In genomic region chr14:32846821-32847220, GRCh38 we compare ENCODE assay signal across 28 cellular contexts.
"Had no signal": no experiment of that assay in that cellular context is flagged by ENCODE, and none has a peak within 500 bp of the region (broad histone marks: within the 10 kb centered on the region; RNA-seq: fewer than 3 reads in every experiment).

No MANE protein-coding gene starts in this region.

- H3K4me3 ChIP-seq: adrenal gland, breast epithelium, esophagus muscularis mucosa, gastroesophageal sphincter, heart right ventricle had no signal

- FAIRE-seq: colon had no signal

- H3K4me1 ChIP-seq: adrenal gland, breast epithelium, esophagus muscularis mucosa, gastroesophageal sphincter, heart right ventricle had no signal

- H3K27me3 ChIP-seq: adrenal gland, breast epithelium, esophagus muscularis mucosa, gastroesophageal sphincter, heart right ventricle had no signal

- DNase-seq: activated CD4-positive, alpha-beta T cell treated with anti-CD3 and anti-CD28 coated beads for 1 hour; activated CD4-positive, alpha-beta T cell treated with anti-CD3 and anti-CD28 coated beads for 4 hours; activated CD4-positive, alpha-beta T cell treated with anti-CD3 and anti-CD28 coated beads, Interleukin-2, amount 10 ng/mL, durations not matched to agents 7 days and 5 days; activated CD4-positive, alpha-beta T cell treated with anti-CD3 and anti-CD28 coated beads, Interleukin-2, amount 50 U/mL, for 4 hours; activated CD4-positive, CD25-positive, alpha-beta regulatory T cell; activated CD8-positive, alpha-beta memory T cell treated with anti-CD3 and anti-CD28 coated beads for 24 hours; activated CD8-positive, alpha-beta T cell treated with anti-CD3 and anti-CD28 coated beads for 36 hours; activated effector memory CD4-positive, alpha-beta T cell treated with Interleukin-2 at 50 U/mL for 16 hours; activated gamma-delta T cell treated with Interleukin-2 at 50 U/mL for 16 hours; activated naive CD4-positive, alpha-beta T cell treated with anti-CD3 and anti-CD28 coated beads, Interleukin-2, amount 50 U/mL, for 16 hours; activated naive CD4-positive, alpha-beta T cell treated with Interleukin-2 at 50 U/mL for 16 hours; activated T-cell treated with anti-CD3 and anti-CD28 coated beads, Interleukin-2, amount 50 U/mL, for 4 hours; adrenal gland; amygdala; aorta; cortex of kidney; dermis blood vessel endothelial cell; effector CD4-positive, alpha-beta T cell; effector memory CD8-positive, alpha-beta T cell; erythroblast; foreskin melanocyte; heart right ventricle; T-helper 2 cell had no signal

- H3K36me3 ChIP-seq: adrenal gland, breast epithelium, esophagus muscularis mucosa, gastroesophageal sphincter, heart right ventricle had no signal

- H3K9me3 ChIP-seq: adrenal gland, breast epithelium, esophagus muscularis mucosa, gastroesophageal sphincter had no signal

- ATAC-seq: activated CD8-positive, alpha-beta T cell treated with anti-CD3 and anti-CD28 coated beads for 36 hours; activated T-cell treated with anti-CD3 and anti-CD28 coated beads, Interleukin-2, amount 50 U/mL, for 4 hours; activated T-helper 17 cell treated with anti-CD3 and anti-CD28 coated beads, Interleukin-2, amount 50 U/mL, for 72 hours; effector memory CD8-positive, alpha-beta T cell; gastroesophageal sphincter; heart right ventricle had no signal

- H3K27ac ChIP-seq: adrenal gland, breast epithelium, esophagus muscularis mucosa, gastroesophageal sphincter, heart right ventricle had no signal
